ENCODE assay signal across 8 cellular contexts in genomic region chr10:46556515-46557318, GRCh38. TPM values are rescaled to one million over a fixed set of nuclear protein-coding genes. Genes with fewer than 3 reads are reported as not detected.
A peak's percentile ranks its signal among the peaks of the same experiment; 100 is the strongest.
DNase-seq lines count a peak whose midpoint lies in the region; ATAC-seq and TF ChIP-seq lines count a peak whose summit lies in the region.

Gene GPRIN2 (minus strand): TSS chr10:46556658. CDS start chr10:46550736, 5,922 bp downstream.

- no peaks in the 10 kb centered on the region for H3K9me2 ChIP-seq in Karpas-422 (replicated peaks; ENCODE audit: insufficient read depth, low read length)

- H3K9me3 Mint-ChIP-seq in CD4-positive, alpha-beta memory T cell: no peaks in the 10 kb centered on the region
- H3K9me3 Mint-ChIP-seq in glutamatergic neuron (ENCODE audit: unreplicated experiment) (no peaks in the 10 kb centered on the region), osteocyte (ENCODE audit: unreplicated experiment) (no peaks in the 10 kb centered on the region)

- peaks cover 4 to 18% of the 10 kb centered on the region in 2 donors for H3K27me3 Mint-ChIP-seq in CD4-positive, alpha-beta memory T cell
- no peaks in the 10 kb centered on the region for H3K27me3 Mint-ChIP-seq in T-helper 17 cell
- peaks cover 14% of the 10 kb centered on the region for H3K27me3 Mint-ChIP-seq in glutamatergic neuron (ENCODE audit: unreplicated experiment)
- H3K27me3 Mint-ChIP-seq in osteocyte (ENCODE audit: unreplicated experiment): peaks cover 2% of the 10 kb centered on the region

- no peaks in the 10 kb centered on the region for H3K79me2 ChIP-seq in Karpas-422 (ENCODE audit: low read length)

- H3K9me3 ChIP-seq in CD4-positive, alpha-beta memory T cell (ENCODE audit: control insufficient read depth in 1 of 2, low read length in 2 of 2): no peaks in the 10 kb centered on the region
- no peaks in the 10 kb centered on the region for H3K9me3 ChIP-seq in T-helper 17 cell (ENCODE audit: control insufficient read depth, low read length, poor library complexity, severe bottlenecking)
- H3K9me3 ChIP-seq in Karpas-422 (ENCODE audit: low read length): no peaks in the 10 kb centered on the region

- no peak within 1 kb of the TSS for H3K9ac ChIP-seq in Karpas-422 (ENCODE audit: low read length)

- peak within 1 kb of the TSS; percentile 6 to 75 (median 48) for H3K4me3 Mint-ChIP-seq in CD4-positive, alpha-beta memory T cell
- H3K4me3 Mint-ChIP-seq in T-helper 17 cell (peak within 1 kb of the TSS; percentile 75), glutamatergic neuron (ENCODE audit: unreplicated experiment) (peak within 1 kb of the TSS; percentile 87), osteocyte (ENCODE audit: unreplicated experiment) (peak within 1 kb of the TSS; percentile 75)

- H2AFZ ChIP-seq in Karpas-422 (ENCODE audit: low read length): no peak within 1 kb of the TSS

- CTCF ChIA-PET in CD4-positive, alpha-beta memory T cell (lab: Charles Lee; ENCODE audit: partially characterized antibody): no interaction called here

- TF ChIP-seq CTCF in glutamatergic neuron (IDR thresholded peaks at IDR 0.05; ENCODE audit: partially characterized antibody, unreplicated experiment) (no peak), osteocyte (IDR thresholded peaks at IDR 0.05) (no peak)

- intact Hi-C loops in CD4-positive, alpha-beta memory T cell (cut with micrococcal nuclease): no loop called here

- ATAC-seq in T-helper 17 cell (no peak), HG03045 (IDR thresholded peaks at IDR 0.05; ENCODE audit: unreplicated experiment) (no peak)
- ATAC-seq in activated CD4-positive, CD25-positive, alpha-beta regulatory T cell treated with anti-CD3 and anti-CD28 coated beads, Interleukin-2, amount 50 U/mL, for 24 hours: no peak

- no peak within 1 kb of the TSS for H3K4me3 ChIP-seq in CD4-positive, alpha-beta memory T cell (ENCODE audit: low read length in 2 of 2)
- H3K4me3 ChIP-seq in Karpas-422 (ENCODE audit: low read length): no peak within 1 kb of the TSS

- no peak within 1 kb of the TSS for H3K27ac ChIP-seq in CD4-positive, alpha-beta memory T cell (ENCODE audit: low read depth, low read length)
- no peak within 1 kb of the TSS for H3K27ac ChIP-seq in Karpas-422 (ENCODE audit: low read length)

- H3K4me2 ChIP-seq in Karpas-422 (ENCODE audit: low read depth, low read length, poor library complexity, severe bottlenecking): no peak within 1 kb of the TSS

- H3K27me3 ChIP-seq in CD4-positive, alpha-beta memory T cell (ENCODE audit: insufficient read depth, low read length): peaks cover 19% of the 10 kb centered on the region
- H3K27me3 ChIP-seq in Karpas-422 (ENCODE audit: low read length): no peaks in the 10 kb centered on the region

- H3K27ac Mint-ChIP-seq in CD4-positive, alpha-beta memory T cell: no peak within 1 kb of the TSS
- H3K27ac Mint-ChIP-seq in T-helper 17 cell (no peak within 1 kb of the TSS), glutamatergic neuron (ENCODE audit: unreplicated experiment) (peak within 1 kb of the TSS; percentile 48), osteocyte (ENCODE audit: unreplicated experiment) (peak within 1 kb of the TSS; percentile 40)

- H3K36me3 Mint-ChIP-seq in CD4-positive, alpha-beta memory T cell: no peaks in the 10 kb centered on the region
- peaks cover 16% of the 10 kb centered on the region for H3K36me3 Mint-ChIP-seq in T-helper 17 cell (ENCODE audit: low read depth)
- no peaks in the 10 kb centered on the region for H3K36me3 Mint-ChIP-seq in glutamatergic neuron (ENCODE audit: unreplicated experiment)
- no peaks in the 10 kb centered on the region for H3K36me3 Mint-ChIP-seq in osteocyte (ENCODE audit: unreplicated experiment)

- H3K36me3 ChIP-seq in CD4-positive, alpha-beta memory T cell (ENCODE audit: insufficient read depth, low read length): no peaks in the 10 kb centered on the region
- no peaks in the 10 kb centered on the region for H3K36me3 ChIP-seq in Karpas-422 (ENCODE audit: insufficient read depth, low read length)

- peaks cover 2 to 14% (median 4%) of the 10 kb centered on the region in 4 donors for H3K4me1 Mint-ChIP-seq in CD4-positive, alpha-beta memory T cell
- H3K4me1 Mint-ChIP-seq in T-helper 17 cell (peaks cover 9% of the 10 kb centered on the region), glutamatergic neuron (ENCODE audit: low read depth, unreplicated experiment) (no peaks in the 10 kb centered on the region), osteocyte (ENCODE audit: unreplicated experiment) (peaks cover 12% of the 10 kb centered on the region)

- no peaks in the 10 kb centered on the region for H4K20me1 ChIP-seq in Karpas-422 (ENCODE audit: insufficient read depth, low read depth, low read length)

- no peaks in the 10 kb centered on the region for H3K4me1 ChIP-seq in CD4-positive, alpha-beta memory T cell (ENCODE audit: insufficient read depth, low read length)
- H3K4me1 ChIP-seq in Karpas-422 (ENCODE audit: low read length): no peaks in the 10 kb centered on the region

- DNase-seq in CD4-positive, alpha-beta memory T cell: peak in 1 of 5 donors; percentile 34
- peak in 1 of 3 donors; percentile 7 for DNase-seq in T-helper 17 cell
- peak; percentile 52 for DNase-seq in glutamatergic neuron
- DNase-seq in osteocyte (ENCODE audit: extremely low spot score, unreplicated experiment): peak; percentile 87
- DNase-seq in Karpas-422: no peak
- no peak for DNase-seq in GDM1 (lab: John Stamatoyannopoulos, UW)

- POLR2A ChIA-PET in CD4-positive, alpha-beta memory T cell (lab: Charles Lee; ENCODE audit: partially characterized antibody): no interaction called here

RNA-seq across cellular contexts. Expression of gene GPRIN2, which starts in this region (rescaled TPM):
- not detected for total RNA-seq in CD4-positive, alpha-beta memory T cell
- not detected for polyA plus RNA-seq in CD4-positive, alpha-beta memory T cell
- not detected for total RNA-seq in T-helper 17 cell
- 3.0 TPM for total RNA-seq in glutamatergic neuron (ENCODE audit: unreplicated experiment)
- 2.5 and 3.4 TPM in 2 replicates for total RNA-seq in osteocyte
- not detected in 2 replicates for total RNA-seq in Karpas-422 (2014; rRNA removed; shearing (Covaris generic); ENCODE audit: low replicate concordance)

Comparison
In these comparisons a context has a peak if more than half of its experiments do, and no peak if none do; other contexts are left out.
1. DNase-seq: peak in glutamatergic neuron (single experiment) and osteocyte (single experiment); none in Karpas-422 (single experiment) and GDM1 (single experiment).
2. H3K27ac Mint-ChIP-seq: peak in glutamatergic neuron (single experiment) and osteocyte (single experiment); none in CD4-positive, alpha-beta memory T cell (0 of 7) and T-helper 17 cell (single experiment).
3. Peak in every context shown above with its lines, with median percentiles within 50 percentile points of each other: H3K4me3 Mint-ChIP-seq.